In genomic region chr2:219434468-219434717, GRCh38 we compare ENCODE assay signal across 16 cellular contexts. TPM values are rescaled to one million over a fixed set of nuclear protein-coding genes. Genes with fewer than 3 reads are reported as not detected.
A peak's percentile ranks its signal among the peaks of the same experiment; 100 is the strongest.
DNase-seq lines count a peak whose midpoint lies in the region; ATAC-seq and TF ChIP-seq lines count a peak whose summit lies in the region.
"Had no signal": no experiment of that assay in that cellular context is flagged by ENCODE, and none has a peak within 500 bp of the region (broad histone marks: within the 10 kb centered on the region; RNA-seq: fewer than 3 reads in every experiment).

No MANE protein-coding gene starts in this region.

- no peak for DNase-seq in NT2/D1 (ENCODE audit: low read depth, low spot score)
- no peak for DNase-seq in endodermal cell
- no peak for DNase-seq in stomach
- no peak for DNase-seq in effector memory CD8-positive, alpha-beta T cell
- no peak for DNase-seq in HPDE6-E6E7 (ENCODE audit: extremely low spot score)
- DNase-seq in putamen (ENCODE audit: low spot score) = no peak
- no peak for DNase-seq in HuH-7 (ENCODE audit: low spot score)
- DNase-seq: activated CD4-positive, CD25-positive, alpha-beta regulatory T cell; activated CD8-positive, alpha-beta memory T cell treated with anti-CD3 and anti-CD28 coated beads, Interleukin-2, amount 10 ng/mL, durations not matched to agents 7 days and 5 days; effector CD8-positive, alpha-beta T cell had no signal

- H3K9ac ChIP-seq in NT2/D1 (ENCODE audit: insufficient read length, low read depth) (peak overlapping the region; percentile 78), endodermal cell (ENCODE audit: extremely low read depth, low read length, poor library complexity, severe bottlenecking) (no peak overlapping the region), muscle layer of colon (ENCODE audit: low read length) (peak overlapping the region; percentile 65)

- TF ChIP-seq EP300 in stomach (IDR thresholded peaks at IDR 0.05) = no peak

- H3K4me1 Mint-ChIP-seq in endodermal cell = peaks cover 5% of the 10 kb centered on the region
- H3K4me1 Mint-ChIP-seq in effector memory CD8-positive, alpha-beta T cell (ENCODE audit: low read depth in 2 of 2) = no peaks in the 10 kb centered on the region
- H3K4me1 Mint-ChIP-seq: activated CD8-positive, alpha-beta memory T cell treated with anti-CD3 and anti-CD28 coated beads, Interleukin-2, amount 10 ng/mL, durations not matched to agents 7 days and 5 days had no signal

- TF ChIP-seq CTCF in endodermal cell (conservative IDR thresholded peaks at IDR 0.05) (no peak), stomach (IDR thresholded peaks at IDR 0.05) (no peak)

- no peak for ATAC-seq in effector memory CD8-positive, alpha-beta T cell (replicated peaks)

- H3K9me3 ChIP-seq in NT2/D1 (ENCODE audit: insufficient read depth, low read length) (no peaks in the 10 kb centered on the region), endodermal cell (ENCODE audit: control insufficient read depth, low read length) (no peaks in the 10 kb centered on the region), muscle layer of colon (ENCODE audit: low read length) (no peaks in the 10 kb centered on the region), stomach (no peaks in the 10 kb centered on the region)
- H3K9me3 ChIP-seq: BE2C had no signal

- peaks cover 22% of the 10 kb centered on the region for H3K27me3 Mint-ChIP-seq in endodermal cell (ENCODE audit: insufficient read depth)
- peaks cover 22 to 25% of the 10 kb centered on the region in 2 donors for H3K27me3 Mint-ChIP-seq in effector memory CD8-positive, alpha-beta T cell

- H3K27ac Mint-ChIP-seq in endodermal cell = peak overlapping the region; percentile 32
- H3K27ac Mint-ChIP-seq in effector memory CD8-positive, alpha-beta T cell = no peak overlapping the region
- H3K27ac Mint-ChIP-seq: activated CD8-positive, alpha-beta memory T cell treated with anti-CD3 and anti-CD28 coated beads, Interleukin-2, amount 10 ng/mL, durations not matched to agents 7 days and 5 days had no signal

- TF ChIP-seq POLR2A in stomach (IDR thresholded peaks at IDR 0.05) = no peak

- H3K27ac ChIP-seq in endodermal cell (ENCODE audit: low read depth, low read length) (no peak overlapping the region), muscle layer of colon (ENCODE audit: low read depth, low read length) (peak overlapping the region; percentile 97), stomach (peak overlapping the region in 4 of 5 donors; percentile 65 to 95 (median 83))
- H3K27ac ChIP-seq: brain microvascular endothelial cell had no signal

- WGBS in endodermal cell (ENCODE audit: insufficient coverage in 1 of 2, insufficient read length in 1 of 2), 2 experiments = 43 to 47% methylated on average over 6 of the region's 9 CpGs
- 22 to 45% (median 41%) methylated on average over 6 to 9 of the region's 9 CpGs for WGBS in stomach, 5 donors

- no peaks in the 10 kb centered on the region for H3K9me3 Mint-ChIP-seq in endodermal cell
- H3K9me3 Mint-ChIP-seq in effector memory CD8-positive, alpha-beta T cell = no peaks in the 10 kb centered on the region

- no peaks in the 10 kb centered on the region for H3K36me3 Mint-ChIP-seq in endodermal cell (ENCODE audit: low read depth)
- H3K36me3 Mint-ChIP-seq in effector memory CD8-positive, alpha-beta T cell (ENCODE audit: insufficient read depth) = no peaks in the 10 kb centered on the region
- H3K36me3 Mint-ChIP-seq: activated CD8-positive, alpha-beta memory T cell treated with anti-CD3 and anti-CD28 coated beads, Interleukin-2, amount 10 ng/mL, durations not matched to agents 7 days and 5 days had no signal

- H3K4me1 ChIP-seq in NT2/D1 (ENCODE audit: insufficient read depth, insufficient read length) = peaks cover 5% of the 10 kb centered on the region
- peaks cover 4% of the 10 kb centered on the region for H3K4me1 ChIP-seq in endodermal cell (ENCODE audit: control insufficient read depth, insufficient read depth, low read length)
- peaks cover 48% of the 10 kb centered on the region for H3K4me1 ChIP-seq in muscle layer of colon (ENCODE audit: insufficient read depth, low read length)
- peaks cover 7 to 30% (median 13%) of the 10 kb centered on the region in 4 donors for H3K4me1 ChIP-seq in stomach

- H3K27me3 ChIP-seq in NT2/D1 (ENCODE audit: insufficient read depth, insufficient read length) (peaks cover 51% of the 10 kb centered on the region), endodermal cell (ENCODE audit: control insufficient read depth, insufficient read depth, low read length, poor library complexity, severe bottlenecking) (peaks cover 38% of the 10 kb centered on the region), muscle layer of colon (ENCODE audit: control insufficient read depth in 1 of 2, insufficient read depth in 2 of 2, low read length in 2 of 2) (peaks cover 0 to 17% of the 10 kb centered on the region in 2 donors), stomach (peaks cover 0 to 36% (median 22%) of the 10 kb centered on the region in 3 donors)
- H3K27me3 ChIP-seq: BE2C had no signal

- peak overlapping the region; percentile 54 for H3K4me3 Mint-ChIP-seq in endodermal cell
- H3K4me3 Mint-ChIP-seq in effector memory CD8-positive, alpha-beta T cell = no peak overlapping the region
- H3K4me3 Mint-ChIP-seq: activated CD8-positive, alpha-beta memory T cell treated with anti-CD3 and anti-CD28 coated beads, Interleukin-2, amount 10 ng/mL, durations not matched to agents 7 days and 5 days had no signal

- intact Hi-C loops in stomach (cut with DNase I; ENCODE audit: low total_unique reads) = no loop called here

- H3K4me3 ChIP-seq in NT2/D1 (ENCODE audit: insufficient read length, low read depth) (peak overlapping the region; percentile 42), endodermal cell (ENCODE audit: low read length) (no peak overlapping the region), muscle layer of colon (ENCODE audit: low read depth in 1 of 2, low read length in 2 of 2) (peak overlapping the region in 1 of 2 donors; percentile 50), stomach (peak overlapping the region; percentile 28 to 36 (median 34))

- no peaks in the 10 kb centered on the region for H3K36me3 ChIP-seq in NT2/D1 (ENCODE audit: insufficient read depth, insufficient read length, low read length)
- H3K36me3 ChIP-seq in endodermal cell (ENCODE audit: control insufficient read depth, insufficient read depth, low read length) = no peaks in the 10 kb centered on the region
- no peaks in the 10 kb centered on the region for H3K36me3 ChIP-seq in muscle layer of colon (ENCODE audit: insufficient read depth, low read length)
- H3K36me3 ChIP-seq in stomach = no peaks in the 10 kb centered on the region
- H3K36me3 ChIP-seq: BE2C, brain microvascular endothelial cell had no signal

RNA-seq across cellular contexts. Expression of gene SPEG, which starts 0.2 kb away (rescaled TPM):
- 10 to 100 TPM; 23.1 to 29.8 TPM for total RNA-seq in endodermal cell
- 42.6 TPM for polyA plus RNA-seq in endodermal cell (2013, experiment 1 of 2)
- polyA plus RNA-seq in endodermal cell (2013, experiment 2 of 2) = 38.8 TPM
- total RNA-seq in stomach = 100 to 1,000 TPM in 1 of 5 donors, 10 to 100 TPM in 3, 1 to 10 TPM in 1; 7.4 to 106 (median 30.4) TPM
- polyA plus RNA-seq in stomach = 10 to 100 TPM in 1 of 3 donors, 1 to 10 TPM in 2; 9.8 to 65.1 (median 9.9) TPM

RNA-seq across cellular contexts. Expression of gene DES, which starts 16.2 kb away (rescaled TPM):
- 1 to 10 TPM; 1.1 to 3.5 TPM for total RNA-seq in endodermal cell
- 0.96 TPM for polyA plus RNA-seq in endodermal cell (2013, experiment 1 of 2)
- 0.99 TPM for polyA plus RNA-seq in endodermal cell (2013, experiment 2 of 2)
- 1,000 to 10,000 TPM; 1,078 to 5,539 (median 2,913) TPM for total RNA-seq in stomach
- polyA plus RNA-seq in stomach = 100 to 1,000 TPM; 122 to 803 (median 204) TPM
- total RNA-seq: activated CD8-positive, alpha-beta memory T cell treated with anti-CD3 and anti-CD28 coated beads, Interleukin-2, amount 10 ng/mL, durations not matched to agents 7 days and 5 days; HepG2; T-helper 1 cell treated with Interleukin-12 subunit alpha and Interleukin-12 subunit beta and Interleukin-4 antibody, amounts not matched to agents 30 ng/mL and 1 ng/mL, for 36 hours had no signal
- polyA plus RNA-seq: HepG2, keratinocyte had no signal

RNA-seq across cellular contexts. Expression of gene DNPEP, which starts 46.7 kb away (rescaled TPM):
- 10 to 100 TPM; 54.6 to 76.1 TPM for total RNA-seq in endodermal cell
- 48.9 TPM for polyA plus RNA-seq in endodermal cell (2013, experiment 1 of 2)
- polyA plus RNA-seq in endodermal cell (2013, experiment 2 of 2) = 41.6 TPM
- total RNA-seq in stomach = 100 to 1,000 TPM in 1 of 5 donors, 10 to 100 TPM in 4; 32.7 to 147 (median 46.4) TPM
- polyA plus RNA-seq in stomach = 100 to 1,000 TPM in 2 of 3 donors, 10 to 100 TPM in 1; 69.2 to 114 (median 105) TPM

Comparison
In these comparisons a context has a peak if more than half of its experiments do, and no peak if none do; other contexts are left out.
1. RNA of gene DES, which starts 16.2 kb away (total RNA-seq): 1,078 to 5,539 TPM in stomach; 1.1 to 3.5 TPM in endodermal cell; every median in the first group is over 100 times any median in the second.